Comparison of ENCODE assay signal across 1 cellular context in the genomic region with DNA sequence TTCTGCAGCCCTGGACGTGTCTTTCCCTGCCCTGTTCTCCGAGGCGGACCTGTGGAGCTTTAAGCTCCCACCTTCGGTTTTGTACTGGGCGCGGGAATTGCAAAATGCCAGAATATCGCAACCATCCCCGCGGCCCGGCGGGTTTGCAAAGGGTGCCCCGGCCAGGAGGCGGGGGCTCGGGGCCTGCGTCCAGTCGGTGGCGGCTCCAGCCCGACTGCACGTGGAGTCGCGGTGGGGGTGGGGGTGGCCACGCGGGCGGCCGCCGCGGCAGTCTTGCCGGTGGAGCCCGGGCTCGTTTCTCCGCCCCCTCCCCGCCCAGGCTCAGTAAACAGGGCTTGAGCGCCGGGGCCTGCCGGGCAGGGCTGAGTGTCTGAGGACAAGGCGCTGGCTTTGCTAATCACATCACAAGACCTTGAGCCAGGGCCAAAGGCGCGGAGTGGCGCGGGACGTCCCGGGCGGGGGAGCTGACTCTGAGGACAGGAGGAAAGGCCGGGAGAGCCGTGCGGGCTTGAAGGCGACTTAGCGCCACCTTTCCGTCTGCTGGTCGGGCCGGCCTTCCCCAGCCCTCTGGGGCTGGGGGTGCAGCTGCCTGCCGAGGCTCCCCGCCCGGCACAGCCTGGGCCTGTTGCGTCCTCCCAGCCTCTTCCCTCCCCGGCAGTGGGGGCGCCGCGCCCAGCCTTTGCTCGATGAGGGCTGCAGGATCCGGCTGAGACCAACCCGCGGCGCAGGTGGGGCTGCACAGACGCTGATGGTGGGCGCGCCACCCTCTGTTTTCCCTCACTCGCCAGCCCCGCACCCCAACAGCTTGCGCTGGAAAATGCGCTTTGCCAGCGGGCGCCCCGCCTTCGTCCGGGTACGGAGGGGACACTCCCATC.
TF ChIP-seq lines count a peak whose summit lies in the region.

No MANE protein-coding gene starts in this region.

TF ChIP-seq in HepG2, 621 proteins besides CTCF, POLR2A, EP300 and RAD21 (continued from another document and continues in another):
- TF ChIP-seq, protein P1, sequence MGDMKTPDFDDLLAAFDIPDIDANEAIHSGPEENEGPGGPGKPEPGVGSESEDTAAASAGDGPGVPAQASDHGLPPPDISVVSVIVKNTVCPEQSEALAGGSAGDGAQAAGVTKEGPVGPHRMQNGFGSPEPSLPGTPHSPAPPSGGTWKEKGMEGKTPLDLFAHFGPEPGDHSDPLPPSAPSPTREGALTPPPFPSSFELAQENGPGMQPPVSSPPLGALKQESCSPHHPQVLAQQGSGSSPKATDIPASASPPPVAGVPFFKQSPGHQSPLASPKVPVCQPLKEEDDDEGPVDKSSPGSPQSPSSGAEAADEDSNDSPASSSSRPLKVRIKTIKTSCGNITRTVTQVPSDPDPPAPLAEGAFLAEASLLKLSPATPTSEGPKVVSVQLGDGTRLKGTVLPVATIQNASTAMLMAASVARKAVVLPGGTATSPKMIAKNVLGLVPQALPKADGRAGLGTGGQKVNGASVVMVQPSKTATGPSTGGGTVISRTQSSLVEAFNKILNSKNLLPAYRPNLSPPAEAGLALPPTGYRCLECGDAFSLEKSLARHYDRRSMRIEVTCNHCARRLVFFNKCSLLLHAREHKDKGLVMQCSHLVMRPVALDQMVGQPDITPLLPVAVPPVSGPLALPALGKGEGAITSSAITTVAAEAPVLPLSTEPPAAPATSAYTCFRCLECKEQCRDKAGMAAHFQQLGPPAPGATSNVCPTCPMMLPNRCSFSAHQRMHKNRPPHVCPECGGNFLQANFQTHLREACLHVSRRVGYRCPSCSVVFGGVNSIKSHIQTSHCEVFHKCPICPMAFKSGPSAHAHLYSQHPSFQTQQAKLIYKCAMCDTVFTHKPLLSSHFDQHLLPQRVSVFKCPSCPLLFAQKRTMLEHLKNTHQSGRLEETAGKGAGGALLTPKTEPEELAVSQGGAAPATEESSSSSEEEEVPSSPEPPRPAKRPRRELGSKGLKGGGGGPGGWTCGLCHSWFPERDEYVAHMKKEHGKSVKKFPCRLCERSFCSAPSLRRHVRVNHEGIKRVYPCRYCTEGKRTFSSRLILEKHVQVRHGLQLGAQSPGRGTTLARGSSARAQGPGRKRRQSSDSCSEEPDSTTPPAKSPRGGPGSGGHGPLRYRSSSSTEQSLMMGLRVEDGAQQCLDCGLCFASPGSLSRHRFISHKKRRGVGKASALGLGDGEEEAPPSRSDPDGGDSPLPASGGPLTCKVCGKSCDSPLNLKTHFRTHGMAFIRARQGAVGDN (CRISPR knock-in tag; IDR thresholded peaks at IDR 0.05): peak; percentile 96
- TF ChIP-seq, protein P2, sequence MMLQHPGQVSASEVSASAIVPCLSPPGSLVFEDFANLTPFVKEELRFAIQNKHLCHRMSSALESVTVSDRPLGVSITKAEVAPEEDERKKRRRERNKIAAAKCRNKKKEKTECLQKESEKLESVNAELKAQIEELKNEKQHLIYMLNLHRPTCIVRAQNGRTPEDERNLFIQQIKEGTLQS (CRISPR knock-in tag; IDR thresholded peaks at IDR 0.05): no peak
- TF ChIP-seq GATAD2A (CRISPR knock-in tag; IDR thresholded peaks at IDR 0.05): peak; percentile 84; the same call in 1 of the 2 replicates
- no peak; the same call in none of the 2 replicates for TF ChIP-seq TGIF2 (CRISPR knock-in tag; IDR thresholded peaks at IDR 0.05)
- TF ChIP-seq MTA1 (CRISPR knock-in tag; IDR thresholded peaks at IDR 0.05; ENCODE audit: borderline replicate concordance): peak; percentile 80; the same call in 1 of the 2 replicates
- TF ChIP-seq ZNF343 (CRISPR knock-in tag; IDR thresholded peaks at IDR 0.05): no peak; the same call in 1 of the 2 replicates
- TF ChIP-seq, protein P3, sequence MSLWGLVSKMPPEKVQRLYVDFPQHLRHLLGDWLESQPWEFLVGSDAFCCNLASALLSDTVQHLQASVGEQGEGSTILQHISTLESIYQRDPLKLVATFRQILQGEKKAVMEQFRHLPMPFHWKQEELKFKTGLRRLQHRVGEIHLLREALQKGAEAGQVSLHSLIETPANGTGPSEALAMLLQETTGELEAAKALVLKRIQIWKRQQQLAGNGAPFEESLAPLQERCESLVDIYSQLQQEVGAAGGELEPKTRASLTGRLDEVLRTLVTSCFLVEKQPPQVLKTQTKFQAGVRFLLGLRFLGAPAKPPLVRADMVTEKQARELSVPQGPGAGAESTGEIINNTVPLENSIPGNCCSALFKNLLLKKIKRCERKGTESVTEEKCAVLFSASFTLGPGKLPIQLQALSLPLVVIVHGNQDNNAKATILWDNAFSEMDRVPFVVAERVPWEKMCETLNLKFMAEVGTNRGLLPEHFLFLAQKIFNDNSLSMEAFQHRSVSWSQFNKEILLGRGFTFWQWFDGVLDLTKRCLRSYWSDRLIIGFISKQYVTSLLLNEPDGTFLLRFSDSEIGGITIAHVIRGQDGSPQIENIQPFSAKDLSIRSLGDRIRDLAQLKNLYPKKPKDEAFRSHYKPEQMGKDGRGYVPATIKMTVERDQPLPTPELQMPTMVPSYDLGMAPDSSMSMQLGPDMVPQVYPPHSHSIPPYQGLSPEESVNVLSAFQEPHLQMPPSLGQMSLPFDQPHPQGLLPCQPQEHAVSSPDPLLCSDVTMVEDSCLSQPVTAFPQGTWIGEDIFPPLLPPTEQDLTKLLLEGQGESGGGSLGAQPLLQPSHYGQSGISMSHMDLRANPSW (CRISPR knock-in tag; IDR thresholded peaks at IDR 0.05; ENCODE audit: borderline replicate concordance): no peak; the same call in 1 of the 2 replicates
- TF ChIP-seq HCFC1 (IDR thresholded peaks at IDR 0.05; ENCODE audit: low read depth, low read length): no peak
- TF ChIP-seq, protein P4, sequence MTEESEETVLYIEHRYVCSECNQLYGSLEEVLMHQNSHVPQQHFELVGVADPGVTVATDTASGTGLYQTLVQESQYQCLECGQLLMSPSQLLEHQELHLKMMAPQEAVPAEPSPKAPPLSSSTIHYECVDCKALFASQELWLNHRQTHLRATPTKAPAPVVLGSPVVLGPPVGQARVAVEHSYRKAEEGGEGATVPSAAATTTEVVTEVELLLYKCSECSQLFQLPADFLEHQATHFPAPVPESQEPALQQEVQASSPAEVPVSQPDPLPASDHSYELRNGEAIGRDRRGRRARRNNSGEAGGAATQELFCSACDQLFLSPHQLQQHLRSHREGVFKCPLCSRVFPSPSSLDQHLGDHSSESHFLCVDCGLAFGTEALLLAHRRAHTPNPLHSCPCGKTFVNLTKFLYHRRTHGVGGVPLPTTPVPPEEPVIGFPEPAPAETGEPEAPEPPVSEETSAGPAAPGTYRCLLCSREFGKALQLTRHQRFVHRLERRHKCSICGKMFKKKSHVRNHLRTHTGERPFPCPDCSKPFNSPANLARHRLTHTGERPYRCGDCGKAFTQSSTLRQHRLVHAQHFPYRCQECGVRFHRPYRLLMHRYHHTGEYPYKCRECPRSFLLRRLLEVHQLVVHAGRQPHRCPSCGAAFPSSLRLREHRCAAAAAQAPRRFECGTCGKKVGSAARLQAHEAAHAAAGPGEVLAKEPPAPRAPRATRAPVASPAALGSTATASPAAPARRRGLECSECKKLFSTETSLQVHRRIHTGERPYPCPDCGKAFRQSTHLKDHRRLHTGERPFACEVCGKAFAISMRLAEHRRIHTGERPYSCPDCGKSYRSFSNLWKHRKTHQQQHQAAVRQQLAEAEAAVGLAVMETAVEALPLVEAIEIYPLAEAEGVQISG (CRISPR knock-in tag; IDR thresholded peaks at IDR 0.05): peak; percentile 70
- TF ChIP-seq, protein P5, sequence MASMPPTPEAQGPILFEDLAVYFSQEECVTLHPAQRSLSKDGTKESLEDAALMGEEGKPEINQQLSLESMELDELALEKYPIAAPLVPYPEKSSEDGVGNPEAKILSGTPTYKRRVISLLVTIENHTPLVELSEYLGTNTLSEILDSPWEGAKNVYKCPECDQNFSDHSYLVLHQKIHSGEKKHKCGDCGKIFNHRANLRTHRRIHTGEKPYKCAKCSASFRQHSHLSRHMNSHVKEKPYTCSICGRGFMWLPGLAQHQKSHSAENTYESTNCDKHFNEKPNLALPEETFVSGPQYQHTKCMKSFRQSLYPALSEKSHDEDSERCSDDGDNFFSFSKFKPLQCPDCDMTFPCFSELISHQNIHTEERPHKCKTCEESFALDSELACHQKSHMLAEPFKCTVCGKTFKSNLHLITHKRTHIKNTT (CRISPR knock-in tag; IDR thresholded peaks at IDR 0.05): 0 out of 2 replicates have a peak, but pooled peaks have one; percentile 53
- TF ChIP-seq KDM4B (CRISPR knock-in tag; IDR thresholded peaks at IDR 0.05): peak; percentile 64
- no peak for TF ChIP-seq SMC3 (IDR thresholded peaks at IDR 0.05; ENCODE audit: low read length)
- no peak for TF ChIP-seq TCF7L2 (IDR thresholded peaks at IDR 0.05; ENCODE audit: low read depth, low read length)
- TF ChIP-seq, protein P6, sequence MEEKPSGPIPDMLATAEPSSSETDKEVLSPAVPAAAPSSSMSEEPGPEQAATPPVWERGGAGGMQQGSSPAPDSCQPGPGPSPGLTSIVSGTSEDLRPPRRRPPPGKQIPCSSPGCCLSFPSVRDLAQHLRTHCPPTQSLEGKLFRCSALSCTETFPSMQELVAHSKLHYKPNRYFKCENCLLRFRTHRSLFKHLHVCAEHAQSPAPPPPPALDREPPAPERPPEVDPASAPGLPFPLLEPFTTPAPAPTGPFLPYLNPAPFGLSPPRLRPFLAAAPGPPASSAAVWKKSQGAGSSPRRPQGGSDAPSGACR (CRISPR knock-in tag; IDR thresholded peaks at IDR 0.05): peak; percentile 24; the same call in 1 of the 2 replicates
- peak; percentile 84 for TF ChIP-seq KMT2A (CRISPR knock-in tag; IDR thresholded peaks at IDR 0.05)
- TF ChIP-seq, protein P7, sequence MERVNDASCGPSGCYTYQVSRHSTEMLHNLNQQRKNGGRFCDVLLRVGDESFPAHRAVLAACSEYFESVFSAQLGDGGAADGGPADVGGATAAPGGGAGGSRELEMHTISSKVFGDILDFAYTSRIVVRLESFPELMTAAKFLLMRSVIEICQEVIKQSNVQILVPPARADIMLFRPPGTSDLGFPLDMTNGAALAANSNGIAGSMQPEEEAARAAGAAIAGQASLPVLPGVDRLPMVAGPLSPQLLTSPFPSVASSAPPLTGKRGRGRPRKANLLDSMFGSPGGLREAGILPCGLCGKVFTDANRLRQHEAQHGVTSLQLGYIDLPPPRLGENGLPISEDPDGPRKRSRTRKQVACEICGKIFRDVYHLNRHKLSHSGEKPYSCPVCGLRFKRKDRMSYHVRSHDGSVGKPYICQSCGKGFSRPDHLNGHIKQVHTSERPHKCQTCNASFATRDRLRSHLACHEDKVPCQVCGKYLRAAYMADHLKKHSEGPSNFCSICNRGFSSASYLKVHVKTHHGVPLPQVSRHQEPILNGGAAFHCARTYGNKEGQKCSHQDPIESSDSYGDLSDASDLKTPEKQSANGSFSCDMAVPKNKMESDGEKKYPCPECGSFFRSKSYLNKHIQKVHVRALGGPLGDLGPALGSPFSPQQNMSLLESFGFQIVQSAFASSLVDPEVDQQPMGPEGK (CRISPR knock-in tag; IDR thresholded peaks at IDR 0.05): peak; percentile 90
- no peak for TF ChIP-seq EHMT2 (IDR thresholded peaks at IDR 0.05; ENCODE audit: borderline replicate concordance, low read depth, low read length)
- peak; percentile 67 for TF ChIP-seq PTBP1 (IDR thresholded peaks at IDR 0.05; ENCODE audit: low read depth, low read length, poor library complexity, severe bottlenecking)
- no peak for TF ChIP-seq SETDB1 (CRISPR knock-in tag; IDR thresholded peaks at IDR 0.05; ENCODE audit: borderline replicate concordance)
- TF ChIP-seq, protein P8, sequence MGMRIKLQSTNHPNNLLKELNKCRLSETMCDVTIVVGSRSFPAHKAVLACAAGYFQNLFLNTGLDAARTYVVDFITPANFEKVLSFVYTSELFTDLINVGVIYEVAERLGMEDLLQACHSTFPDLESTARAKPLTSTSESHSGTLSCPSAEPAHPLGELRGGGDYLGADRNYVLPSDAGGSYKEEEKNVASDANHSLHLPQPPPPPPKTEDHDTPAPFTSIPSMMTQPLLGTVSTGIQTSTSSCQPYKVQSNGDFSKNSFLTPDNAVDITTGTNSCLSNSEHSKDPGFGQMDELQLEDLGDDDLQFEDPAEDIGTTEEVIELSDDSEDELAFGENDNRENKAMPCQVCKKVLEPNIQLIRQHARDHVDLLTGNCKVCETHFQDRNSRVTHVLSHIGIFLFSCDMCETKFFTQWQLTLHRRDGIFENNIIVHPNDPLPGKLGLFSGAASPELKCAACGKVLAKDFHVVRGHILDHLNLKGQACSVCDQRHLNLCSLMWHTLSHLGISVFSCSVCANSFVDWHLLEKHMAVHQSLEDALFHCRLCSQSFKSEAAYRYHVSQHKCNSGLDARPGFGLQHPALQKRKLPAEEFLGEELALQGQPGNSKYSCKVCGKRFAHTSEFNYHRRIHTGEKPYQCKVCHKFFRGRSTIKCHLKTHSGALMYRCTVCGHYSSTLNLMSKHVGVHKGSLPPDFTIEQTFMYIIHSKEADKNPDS (CRISPR knock-in tag; IDR thresholded peaks at IDR 0.05): peak; percentile 71; the same call in 1 of the 2 replicates
- TF ChIP-seq ISX (CRISPR knock-in tag; conservative IDR thresholded peaks at IDR 0.05): 0 out of 2 replicates have a peak, but pooled peaks have one; percentile 59
- TF ChIP-seq, protein P9, sequence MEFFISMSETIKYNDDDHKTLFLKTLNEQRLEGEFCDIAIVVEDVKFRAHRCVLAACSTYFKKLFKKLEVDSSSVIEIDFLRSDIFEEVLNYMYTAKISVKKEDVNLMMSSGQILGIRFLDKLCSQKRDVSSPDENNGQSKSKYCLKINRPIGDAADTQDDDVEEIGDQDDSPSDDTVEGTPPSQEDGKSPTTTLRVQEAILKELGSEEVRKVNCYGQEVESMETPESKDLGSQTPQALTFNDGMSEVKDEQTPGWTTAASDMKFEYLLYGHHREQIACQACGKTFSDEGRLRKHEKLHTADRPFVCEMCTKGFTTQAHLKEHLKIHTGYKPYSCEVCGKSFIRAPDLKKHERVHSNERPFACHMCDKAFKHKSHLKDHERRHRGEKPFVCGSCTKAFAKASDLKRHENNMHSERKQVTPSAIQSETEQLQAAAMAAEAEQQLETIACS (CRISPR knock-in tag; IDR thresholded peaks at IDR 0.05): peak; percentile 6; the same call in 1 of the 2 replicates
- TF ChIP-seq TEAD2 (CRISPR knock-in tag; IDR thresholded peaks at IDR 0.05): no peak; the same call in 1 of the 2 replicates
- TF ChIP-seq KDM3A (CRISPR knock-in tag; IDR thresholded peaks at IDR 0.05; ENCODE audit: low read depth): no peak; the same call in none of the 2 replicates
- TF ChIP-seq ZNF563 (CRISPR knock-in tag; IDR thresholded peaks at IDR 0.05): no peak; the same call in 1 of the 2 replicates
- peak; percentile 96 for TF ChIP-seq YEATS4 (CRISPR knock-in tag; IDR thresholded peaks at IDR 0.05; ENCODE audit: borderline replicate concordance)
- TF ChIP-seq NPAS2 (CRISPR knock-in tag; IDR thresholded peaks at IDR 0.05; ENCODE audit: borderline replicate concordance): no peak
- TF ChIP-seq ZNF766 (CRISPR knock-in tag; IDR thresholded peaks at IDR 0.05; ENCODE audit: borderline replicate concordance): 0 out of 2 replicates have a peak, but pooled peaks have one; percentile 86
- TF ChIP-seq AHR (CRISPR knock-in tag; IDR thresholded peaks at IDR 0.05): 0 out of 2 replicates have a peak, but pooled peaks have one; percentile 47
- peak; percentile 79 for TF ChIP-seq ZBTB38 (CRISPR knock-in tag; IDR thresholded peaks at IDR 0.05)
- TF ChIP-seq PPARG (CRISPR knock-in tag; conservative IDR thresholded peaks at IDR 0.05): peak; percentile 76
- no peak for TF ChIP-seq NFE2L2 (IDR thresholded peaks at IDR 0.05; ENCODE audit: low read length)
- no peak for TF ChIP-seq ATRX (CRISPR knock-in tag; IDR thresholded peaks at IDR 0.05; ENCODE audit: borderline replicate concordance)
- no peak for TF ChIP-seq ZNF207 (IDR thresholded peaks at IDR 0.05; ENCODE audit: borderline replicate concordance)
